Comparison of ENCODE assay signal across 8 cellular contexts in the genomic region with DNA sequence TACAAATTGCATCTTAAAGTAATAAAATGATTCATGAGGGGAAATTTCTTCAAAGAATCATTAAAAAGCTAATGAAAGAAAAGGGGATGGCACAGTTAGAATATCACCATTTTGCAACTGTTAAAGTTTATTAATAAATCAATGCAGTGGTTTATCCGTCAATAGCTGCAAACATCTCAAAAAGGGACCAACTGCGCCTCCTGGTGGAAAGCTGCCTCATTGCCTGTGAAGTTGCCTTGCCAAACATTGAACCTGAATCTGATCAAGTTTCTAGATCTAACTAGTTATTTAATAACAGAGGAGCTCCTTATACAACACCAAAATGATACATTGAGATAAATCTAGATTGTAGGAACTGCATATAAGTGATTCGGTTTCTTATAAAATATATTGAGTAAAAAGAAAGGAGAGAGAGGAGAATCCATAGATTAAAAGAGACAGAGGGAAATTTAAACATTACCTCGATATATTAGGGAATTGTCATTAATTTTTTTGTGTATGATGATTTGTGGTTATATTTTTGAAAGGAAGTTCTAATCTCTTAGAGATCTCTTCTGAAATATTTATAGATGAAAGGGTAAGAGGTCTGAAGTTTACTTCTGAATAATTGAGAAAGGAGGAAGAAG. TPM values are rescaled to one million over a fixed set of nuclear protein-coding genes. Genes with fewer than 3 reads are reported as not detected.
DNase-seq lines count a peak whose midpoint lies in the region; ATAC-seq and TF ChIP-seq lines count a peak whose summit lies in the region.

No MANE protein-coding gene starts in this region.

- H3K27me3 ChIP-seq in adipocyte (replicated peaks; ENCODE audit: control insufficient read depth, insufficient read depth, low read length) (no peaks in the 10 kb centered on the region), sigmoid colon (no peaks in the 10 kb centered on the region)

- H3K27ac ChIP-seq in sigmoid colon = no peak overlapping the region

- intact Hi-C loops in left ventricle myocardium superior (cut with micrococcal nuclease) (loop anchor here (5.0 kb wide), 1 partner anchor 203 kb away; no protein-coding TSS in a partner anchor), sigmoid colon (cut with DNase I) (loop anchor here (1.0 to 10.0 kb wide), 2 partner anchors 202 to 585 kb away; partner anchors contain the start of gene B4GALT1)

- TF ChIP-seq CTCF in sigmoid colon (IDR thresholded peaks at IDR 0.05) = peak; percentile 43 to 91 (median 78)

- 15 to 22% methylated on average over 4 of the region's 4 CpGs for WGBS in sigmoid colon, 2 donors

- no peak overlapping the region for H3K9ac ChIP-seq in adipocyte (ENCODE audit: low read length)

- ATAC-seq in left ventricle myocardium superior = no peak
- ATAC-seq in HG03460 (IDR thresholded peaks at IDR 0.05; ENCODE audit: unreplicated experiment) = no peak

- H3K4me3 ChIP-seq in adipocyte (ENCODE audit: low read length) (no peak overlapping the region), sigmoid colon (peak overlapping the region in 1 of 4 donors; percentile 6)

- DNase-seq in activated gamma-delta T cell treated with Interleukin-2 at 50 U/mL for 16 hours (peak; percentile 81), activated gamma-delta T cell (lab: John Stamatoyannopoulos, UW) (no peak), M059J (ENCODE audit: low read depth) (peak; percentile 50), SW480 (ENCODE audit: low spot score) (peak; percentile 29), adipocyte (ENCODE audit: low read depth) (peak; percentile 84), left ventricle myocardium superior (peak; percentile 78), sigmoid colon (peak; percentile 77)

- peaks cover 9% of the 10 kb centered on the region for H3K4me1 ChIP-seq in adipocyte (ENCODE audit: control insufficient read depth, insufficient read depth, low read length)
- peaks cover 0 to 8% (median 0%) of the 10 kb centered on the region in 4 donors for H3K4me1 ChIP-seq in sigmoid colon

- no peak for TF ChIP-seq EP300 in sigmoid colon (IDR thresholded peaks at IDR 0.05)

- H3K9me3 ChIP-seq in adipocyte (ENCODE audit: control insufficient read depth, low read length) (no peaks in the 10 kb centered on the region), sigmoid colon (no peaks in the 10 kb centered on the region)

- no peak for TF ChIP-seq POLR2A in sigmoid colon (IDR thresholded peaks at IDR 0.05)

- H3K36me3 ChIP-seq in adipocyte (ENCODE audit: control insufficient read depth, insufficient read depth, low read length, severe bottlenecking) (no peaks in the 10 kb centered on the region), sigmoid colon (no peaks in the 10 kb centered on the region)

RNA-seq across cellular contexts. Expression of gene NDUFB6, which starts 6.9 kb away (rescaled TPM):
- 161 and 179 TPM in 2 replicates for total RNA-seq in M059J (2014; rRNA removed; shearing (Covaris generic))
- total RNA-seq in left ventricle myocardium superior = 180 TPM
- total RNA-seq in sigmoid colon = 10 to 100 TPM; 37.7 to 97.6 (median 57.0) TPM
- 10 to 100 TPM; 41.7 to 91.8 (median 66.1) TPM for polyA plus RNA-seq in sigmoid colon

RNA-seq across cellular contexts. Expression of gene TOPORS, which starts 27.4 kb away (rescaled TPM):
- 27.3 and 33.7 TPM in 2 replicates for total RNA-seq in M059J (2014; rRNA removed; shearing (Covaris generic))
- total RNA-seq in left ventricle myocardium superior = 9.4 TPM
- 10 to 100 TPM; 23.5 to 27.5 (median 23.7) TPM for total RNA-seq in sigmoid colon
- 1 to 10 TPM; 7.7 to 9.0 (median 8.1) TPM for polyA plus RNA-seq in sigmoid colon

RNA-seq across cellular contexts. Expression of gene SMIM27, which starts 27.7 kb away (rescaled TPM):
- 6.5 and 13.4 TPM in 2 replicates for total RNA-seq in M059J (2014; rRNA removed; shearing (Covaris generic))
- total RNA-seq in left ventricle myocardium superior (19.1 TPM), sigmoid colon (10 to 100 TPM in 1 of 4 donors, 1 to 10 TPM in 3; 1.8 to 10.5 (median 5.0) TPM)
- 10 to 100 TPM in 2 of 3 donors, 1 to 10 TPM in 1; 6.6 to 20.4 (median 12.3) TPM for polyA plus RNA-seq in sigmoid colon

RNA-seq across cellular contexts. Expression of gene RIGI, which starts 53.8 kb away (rescaled TPM):
- 93.4 and 142 TPM in 2 replicates for total RNA-seq in M059J (2014; rRNA removed; shearing (Covaris generic))
- total RNA-seq in left ventricle myocardium superior (4.5 TPM), sigmoid colon (10 to 100 TPM in 3 of 4 donors, 1 to 10 TPM in 1; 9.4 to 19.6 (median 13.9) TPM)
- 10 to 100 TPM in 1 of 3 donors, 1 to 10 TPM in 2; 4.4 to 11.0 (median 6.0) TPM for polyA plus RNA-seq in sigmoid colon

RNA-seq across cellular contexts. Expression of gene TAF1L, which starts 55.6 kb away (rescaled TPM):
- 0.02 TPM in 2 replicates for total RNA-seq in M059J (2014; rRNA removed; shearing (Covaris generic))
- total RNA-seq in left ventricle myocardium superior (not detected), sigmoid colon (not detected)
- not detected for polyA plus RNA-seq in sigmoid colon
